9 cellular contexts compared by ENCODE assay signal in the genomic region with DNA sequence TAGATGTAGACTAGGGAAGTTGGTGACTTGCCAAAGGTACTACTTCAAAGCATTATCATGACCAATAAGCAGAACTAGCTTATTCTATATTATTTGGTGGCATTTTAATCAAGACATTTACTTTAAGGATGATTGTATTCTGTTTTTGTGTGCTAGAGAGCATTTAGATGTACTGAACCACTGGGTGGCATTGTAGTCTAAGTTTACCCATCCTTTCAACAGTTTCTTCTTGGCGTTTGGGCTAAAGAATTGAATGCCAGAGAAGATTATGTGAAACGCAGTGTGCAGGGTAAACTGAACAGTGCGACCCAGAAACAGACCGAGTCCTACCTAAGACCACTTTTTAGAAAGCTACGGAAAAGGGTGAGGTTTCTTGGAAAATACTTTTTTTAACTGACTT. TPM values are rescaled to one million over a fixed set of nuclear protein-coding genes. Genes with fewer than 3 reads are reported as not detected.
DNase-seq lines count a peak whose midpoint lies in the region; ATAC-seq and TF ChIP-seq lines count a peak whose summit lies in the region.
"Had no signal": no experiment of that assay in that cellular context is flagged by ENCODE, and none has a peak within 500 bp of the region (broad histone marks: within the 10 kb centered on the region; RNA-seq: fewer than 3 reads in every experiment).

No MANE protein-coding gene starts in this region.

- CTCF ChIA-PET in CD8-positive, alpha-beta T cell (lab: Charles Lee): interaction anchor here (0.5 to 1.1 kb wide), 3 partner anchors 10 to 162 kb away, joined by 3 read pairs; no protein-coding TSS in a partner anchor

- H3K4me1 ChIP-seq in DND-41 (ENCODE audit: insufficient read depth, low read length): no peaks in the 10 kb centered on the region
- H3K4me1 ChIP-seq in CD8-positive, alpha-beta T cell (ENCODE audit: insufficient read depth, low read length): no peaks in the 10 kb centered on the region

- no peaks in the 10 kb centered on the region for H3K9me3 ChIP-seq in DND-41 (ENCODE audit: insufficient read depth, low read length, severe bottlenecking)
- H3K9me3 ChIP-seq in CD8-positive, alpha-beta T cell (ENCODE audit: low read length): no peaks in the 10 kb centered on the region
- H3K9me3 ChIP-seq: SJSA1 had no signal

- no peak overlapping the region for H3K4me2 ChIP-seq in DND-41 (ENCODE audit: insufficient read depth, low read length)

- peaks cover 92% of the 10 kb centered on the region for H3K36me3 ChIP-seq in DND-41 (ENCODE audit: insufficient read depth, low read length)
- H3K36me3 ChIP-seq in CD8-positive, alpha-beta T cell (ENCODE audit: insufficient read depth, low read length): peaks cover 36% of the 10 kb centered on the region

- H4K20me1 ChIP-seq in DND-41 (ENCODE audit: insufficient read depth, low read length): no peaks in the 10 kb centered on the region

- no peaks in the 10 kb centered on the region for H3K79me2 ChIP-seq in DND-41 (ENCODE audit: insufficient read depth, low read length)

- no peaks in the 10 kb centered on the region for H3K27me3 ChIP-seq in DND-41 (ENCODE audit: insufficient read depth, low read length, poor library complexity)
- H3K27me3 ChIP-seq in CD8-positive, alpha-beta T cell (ENCODE audit: insufficient read depth, low read length): no peaks in the 10 kb centered on the region
- H3K27me3 ChIP-seq: SJSA1 had no signal

- intact Hi-C loops in CD8-positive, alpha-beta T cell (cut with DNase I, micrococcal nuclease): no loop called here

- no peaks in the 10 kb centered on the region for H3K9me3 Mint-ChIP-seq in CD8-positive, alpha-beta T cell

- ATAC-seq in DND-41 (ENCODE audit: insufficient read depth, low read depth) (no peak), HG03439 (IDR thresholded peaks at IDR 0.05; ENCODE audit: unreplicated experiment) (no peak)
- no peak for ATAC-seq in CD8-positive, alpha-beta T cell

- no peak overlapping the region for H3K27ac ChIP-seq in DND-41 (ENCODE audit: low read length)
- no peak overlapping the region for H3K27ac ChIP-seq in CD8-positive, alpha-beta T cell (ENCODE audit: low read depth, low read length)
- H3K27ac ChIP-seq: SJSA1 had no signal

- no peak overlapping the region for H3K9ac ChIP-seq in DND-41 (ENCODE audit: low read depth, low read length)

- no peak overlapping the region for H3K4me3 Mint-ChIP-seq in CD8-positive, alpha-beta T cell

- H3K27ac Mint-ChIP-seq in CD8-positive, alpha-beta T cell: no peak overlapping the region

- no peak for DNase-seq in DND-41
- peak; percentile 22 for DNase-seq in MV-4-11 (lab: John Stamatoyannopoulos, UW)
- peak; percentile 25 to 62 for DNase-seq in dermis microvascular lymphatic vessel endothelial cell (ENCODE audit: low read depth in 2 of 2)
- DNase-seq in myocyte (ENCODE audit: low read depth): peak; percentile 48
- DNase-seq in stimulated activated CD4-positive, alpha-beta T cell treated with anti-CD3 and anti-CD28 coated beads, Interleukin-4, amount 100 ng/mL, for 24 hours: no peak
- DNase-seq in CD8-positive, alpha-beta T cell: no peak
- no peak for DNase-seq in SKM-1 (lab: John Stamatoyannopoulos, UW; ENCODE audit: unreplicated experiment)

- POLR2A ChIA-PET in CD8-positive, alpha-beta T cell (lab: Charles Lee): no interaction called here

- H3K36me3 Mint-ChIP-seq in CD8-positive, alpha-beta T cell: peaks cover 90% of the 10 kb centered on the region

- H3K4me1 Mint-ChIP-seq in CD8-positive, alpha-beta T cell (ENCODE audit: low read depth): no peaks in the 10 kb centered on the region

- no peaks in the 10 kb centered on the region for H3K27me3 Mint-ChIP-seq in CD8-positive, alpha-beta T cell (ENCODE audit: low read depth)

- no peak overlapping the region for H3K4me3 ChIP-seq in DND-41 (ENCODE audit: low read depth in 1 of 2, low read length in 2 of 2)
- H3K4me3 ChIP-seq in CD8-positive, alpha-beta T cell (ENCODE audit: low read depth, low read length): no peak overlapping the region
- H3K4me3 ChIP-seq: SJSA1 had no signal

- TF ChIP-seq CTCF in DND-41 (IDR thresholded peaks at IDR 0.05; ENCODE audit: borderline replicate concordance, extremely low read depth, low read length, poor library complexity, severe bottlenecking): peak; percentile 42
- no peak for TF ChIP-seq CTCF in CD8-positive, alpha-beta T cell (IDR thresholded peaks at IDR 0.05)

- no peak overlapping the region for H2AFZ ChIP-seq in DND-41 (ENCODE audit: low read depth, low read length)

RNA-seq across cellular contexts. Expression of a gene that starts 26.8 kb away (rescaled TPM):
- 15.9 and 19.0 TPM in 2 replicates for total RNA-seq in dermis microvascular lymphatic vessel endothelial cell
- total RNA-seq in myocyte: 36.5 and 43.5 TPM in 2 replicates
- polyA plus RNA-seq in myocyte (2012): 11.7 TPM
- total RNA-seq in CD8-positive, alpha-beta T cell: 10 to 100 TPM; 29.4 to 29.6 TPM

Comparison
In these comparisons a context has a peak if more than half of its experiments do, and no peak if none do; other contexts are left out.
1. DNase-seq: peak in MV-4-11 (single experiment), dermis microvascular lymphatic vessel endothelial cell (2 of 2) and myocyte (single experiment); none in DND-41 (single experiment), stimulated activated CD4-positive, alpha-beta T cell treated with anti-CD3 and anti-CD28 coated beads, Interleukin-4, amount 100 ng/mL, for 24 hours (single experiment), CD8-positive, alpha-beta T cell (0 of 7) and SKM-1 (single experiment).